Comparison of ENCODE assay signal across 15 cellular contexts in genomic region chr12:46404225-46404631, GRCh38. TPM values are rescaled to one million over a fixed set of nuclear protein-coding genes. Genes with fewer than 3 reads are reported as not detected.
DNase-seq lines count a peak whose midpoint lies in the region; ATAC-seq and TF ChIP-seq lines count a peak whose summit lies in the region.
"Had no signal": no experiment of that assay in that cellular context is flagged by ENCODE, and none has a peak within 500 bp of the region (broad histone marks: within the 10 kb centered on the region; RNA-seq: fewer than 3 reads in every experiment).

No MANE protein-coding gene starts in this region.

- no peak for TF ChIP-seq CTCF in brain microvascular endothelial cell (IDR thresholded peaks at IDR 0.05; ENCODE audit: low read depth, low read length, missing control alignments)
- TF ChIP-seq CTCF in osteoblast (IDR thresholded peaks at IDR 0.05; ENCODE audit: extremely low read depth, low read depth, low read length): no peak

- no peaks in the 10 kb centered on the region for H3K36me3 ChIP-seq in BLaER1 treated with 17β-estradiol and CSF1 and Interleukin-3, amounts not matched to agents 10 nM and 100 nM
- no peaks in the 10 kb centered on the region for H3K36me3 ChIP-seq in brain microvascular endothelial cell (replicated peaks)
- H3K36me3 ChIP-seq in osteoblast (ENCODE audit: insufficient read depth, low read length): no peaks in the 10 kb centered on the region
- H3K36me3 ChIP-seq: esophagus squamous epithelium, Peyer's patch, WERI-Rb-1 had no signal

- no peak overlapping the region for H3K4me3 ChIP-seq in BLaER1 treated with 17β-estradiol and CSF1 and Interleukin-3, amounts not matched to agents 10 nM and 100 nM
- H3K4me3 ChIP-seq in brain microvascular endothelial cell (ENCODE audit: low read depth, low read length) (no peak overlapping the region), osteoblast (ENCODE audit: insufficient read depth, low read length) (no peak overlapping the region)
- H3K4me3 ChIP-seq: esophagus squamous epithelium, Peyer's patch had no signal

- peak overlapping the region; percentile 8 to 58 (median 34); a peak in 17 of 22 replicates for H3K4me2 ChIP-seq in BLaER1 treated with 17β-estradiol and CSF1 and Interleukin-3, amounts not matched to agents 10 nM and 100 nM
- peak overlapping the region; percentile 32 for H3K4me2 ChIP-seq in osteoblast (ENCODE audit: insufficient read depth, low read length)

- peak; percentile 39 for ATAC-seq in HG02798 (IDR thresholded peaks at IDR 0.05; ENCODE audit: poor library complexity, unreplicated experiment)

- peaks cover 0 to 7% (median 0%) of the 10 kb centered on the region in 11 experiments; a peak in 2 of 22 replicates for H3K9me3 ChIP-seq in BLaER1 treated with 17β-estradiol and CSF1 and Interleukin-3, amounts not matched to agents 10 nM and 100 nM (replicated peaks in 1 of 11)
- H3K9me3 ChIP-seq in osteoblast (ENCODE audit: low read depth, low read length): peaks cover 2% of the 10 kb centered on the region
- H3K9me3 ChIP-seq: esophagus squamous epithelium, Peyer's patch had no signal

- DNase-seq in brain microvascular endothelial cell (peak; percentile 77), osteoblast (ENCODE audit: insufficient read length, low spot score, missing footprints) (no peak), HPDE6-E6E7 (ENCODE audit: extremely low spot score) (no peak), DMS53 (lab: John Stamatoyannopoulos, UW) (no peak), CD1c-positive myeloid dendritic cell (ENCODE audit: extremely low spot score) (no peak), NCI-H526 (lab: John Stamatoyannopoulos, UW) (no peak)
- DNase-seq: activated T-cell treated with anti-CD3 and anti-CD28 coated beads for 4 hours; CD4-positive, alpha-beta T cell; esophagus squamous epithelium; Karpas-422; occipital lobe; Peyer's patch; WERI-Rb-1 had no signal

- no peak overlapping the region for H3K27ac ChIP-seq in BLaER1 treated with 17β-estradiol and CSF1 and Interleukin-3, amounts not matched to agents 10 nM and 100 nM
- H3K27ac ChIP-seq in brain microvascular endothelial cell: peak overlapping the region; percentile 44
- H3K27ac ChIP-seq in osteoblast (ENCODE audit: low read depth, low read length): peak overlapping the region; percentile 84
- H3K27ac ChIP-seq: esophagus squamous epithelium, WERI-Rb-1 had no signal

- in situ Hi-C loops in brain microvascular endothelial cell (cut with HindIII; ENCODE audit: low pct_ligation_motif_present, low sequenced_read_pairs): no loop called here

- no peak overlapping the region for H3K9ac ChIP-seq in BLaER1 treated with 17β-estradiol and CSF1 and Interleukin-3, amounts not matched to agents 10 nM and 100 nM

- no peaks in the 10 kb centered on the region for H4K20me1 ChIP-seq in BLaER1 treated with 17β-estradiol and CSF1 and Interleukin-3, amounts not matched to agents 10 nM and 100 nM
- H4K20me1 ChIP-seq in osteoblast (ENCODE audit: insufficient read depth, low read length): no peaks in the 10 kb centered on the region

- H3K4me1 ChIP-seq in BLaER1 treated with 17β-estradiol and CSF1 and Interleukin-3, amounts not matched to agents 10 nM and 100 nM: peaks cover 14 to 22% (median 21%) of the 10 kb centered on the region in 10 experiments; a peak in 19 of 20 replicates
- peaks cover 64% of the 10 kb centered on the region for H3K4me1 ChIP-seq in osteoblast (ENCODE audit: insufficient read depth, low read length)

- H3K27me3 ChIP-seq in BLaER1 treated with 17β-estradiol and CSF1 and Interleukin-3, amounts not matched to agents 10 nM and 100 nM: no peaks in the 10 kb centered on the region
- H3K27me3 ChIP-seq in brain microvascular endothelial cell (replicated peaks): no peaks in the 10 kb centered on the region
- H3K27me3 ChIP-seq in osteoblast (ENCODE audit: insufficient read depth, low read length): no peaks in the 10 kb centered on the region
- H3K27me3 ChIP-seq: esophagus squamous epithelium, Peyer's patch had no signal

- no peaks in the 10 kb centered on the region for H3K79me2 ChIP-seq in osteoblast (ENCODE audit: insufficient read depth, low read length)

- H2AFZ ChIP-seq in osteoblast (ENCODE audit: low read length): no peak overlapping the region

RNA-seq across cellular contexts. Expression of gene SLC38A2, which starts 31.7 kb away (rescaled TPM):
- 919 and 1,020 TPM in 2 replicates for total RNA-seq in osteoblast

Comparison
In these comparisons a context has a peak if more than half of its experiments do, and no peak if none do; other contexts are left out.
1. H3K27ac ChIP-seq: peak in brain microvascular endothelial cell (single experiment) and osteoblast (single experiment); none in BLaER1 treated with 17β-estradiol and CSF1 and Interleukin-3, amounts not matched to agents 10 nM and 100 nM (0 of 11).